Comparison of ENCODE assay signal across 33 cellular contexts in the genomic region with DNA sequence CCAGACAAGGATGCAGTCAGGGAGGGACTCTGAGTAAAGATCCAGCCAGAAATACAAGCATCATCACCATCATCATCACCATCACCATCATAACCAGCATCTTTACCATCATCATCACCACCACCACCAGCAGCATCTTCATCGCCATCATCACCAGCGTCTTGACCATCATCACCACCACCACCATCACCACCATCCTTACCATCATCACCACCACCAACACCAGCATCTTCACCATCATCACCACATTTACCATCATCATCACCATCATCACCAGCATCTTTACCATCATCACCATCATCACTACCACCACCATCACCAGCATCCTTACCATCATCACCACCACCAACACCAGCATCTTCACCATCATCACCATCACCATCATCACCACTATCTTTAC. TPM values are rescaled to one million over a fixed set of nuclear protein-coding genes. Genes with fewer than 3 reads are reported as not detected.
"Had no signal": no experiment of that assay in that cellular context is flagged by ENCODE, and none has a peak within 500 bp of the region (broad histone marks: within the 10 kb centered on the region; RNA-seq: fewer than 3 reads in every experiment).

No MANE protein-coding gene starts in this region.

- H3K36me3 ChIP-seq: brain microvascular endothelial cell, esophagus muscularis mucosa, gastrocnemius medialis, heart left ventricle, WERI-Rb-1 had no signal

- DNase-seq: activated B cell treated with CpG ODN at 0.5 μM for 24 hours; activated CD4-positive, alpha-beta T cell treated with anti-CD3 and anti-CD28 coated beads for 48 hours; activated CD4-positive, alpha-beta T cell treated with anti-CD3 and anti-CD28 coated beads, Interleukin-2, amount 50 U/mL, for 1 hour; activated CD4-positive, alpha-beta T cell treated with anti-CD3 and anti-CD28 coated beads, Interleukin-2, amount 50 U/mL, for 48 hours; activated CD8-positive, alpha-beta memory T cell treated with anti-CD3 and anti-CD28 coated beads for 24 hours; activated CD8-positive, alpha-beta T cell treated with anti-CD3 and anti-CD28 coated beads for 36 hours; activated effector memory CD4-positive, alpha-beta T cell treated with Interleukin-2 at 50 U/mL for 16 hours; activated gamma-delta T cell treated with Interleukin-2 at 50 U/mL for 16 hours; activated naive CD4-positive, alpha-beta T cell treated with anti-CD3 and anti-CD28 coated beads, Interleukin-2, amount 50 U/mL, for 16 hours; activated naive CD4-positive, alpha-beta T cell treated with Interleukin-2 at 50 U/mL for 16 hours; activated T-cell treated with anti-CD3 and anti-CD28 coated beads, Interleukin-2, amount 50 U/mL, for 4 hours; amniotic stem cell; anterior cingulate cortex; brain microvascular endothelial cell; caudate nucleus; cortex of kidney; dermis blood vessel endothelial cell; effector CD4-positive, alpha-beta T cell; effector memory CD8-positive, alpha-beta T cell; erythroblast; foreskin keratinocyte; gastrocnemius medialis; glutamatergic neuron; heart left ventricle; T-helper 17 cell; T1000; WERI-Rb-1 had no signal

- H3K4me1 ChIP-seq: esophagus muscularis mucosa, foreskin keratinocyte, gastrocnemius medialis, heart left ventricle had no signal

- H3K27me3 ChIP-seq: brain microvascular endothelial cell, esophagus muscularis mucosa, foreskin keratinocyte, gastrocnemius medialis, heart left ventricle had no signal

- H3K4me3 ChIP-seq: esophagus muscularis mucosa, gastrocnemius medialis, heart left ventricle had no signal

- FAIRE-seq: astrocyte, colon had no signal

- ATAC-seq: activated CD4-positive, CD25-positive, alpha-beta regulatory T cell treated with anti-CD3 and anti-CD28 coated beads, Interleukin-2, amount 50 U/mL, for 24 hours; activated CD8-positive, alpha-beta T cell treated with anti-CD3 and anti-CD28 coated beads for 36 hours; activated T-cell treated with anti-CD3 and anti-CD28 coated beads, Interleukin-2, amount 50 U/mL, for 4 hours; activated T-helper 17 cell treated with anti-CD3 and anti-CD28 coated beads, Interleukin-2, amount 50 U/mL, for 72 hours; effector memory CD8-positive, alpha-beta T cell; foreskin keratinocyte; heart left ventricle; T-helper 17 cell had no signal

- H3K9me3 ChIP-seq: gastrocnemius medialis had no signal

- H3K27ac ChIP-seq: brain microvascular endothelial cell, esophagus muscularis mucosa, foreskin keratinocyte, gastrocnemius medialis, heart left ventricle, WERI-Rb-1 had no signal

RNA-seq across cellular contexts. Expression of gene CPXM2, which starts 44.1 kb away (rescaled TPM):
- total RNA-seq: activated B cell treated with CpG ODN at 0.5 μM for 24 hours; activated CD8-positive, alpha-beta T cell treated with anti-CD3 and anti-CD28 coated beads for 36 hours; activated T-cell treated with anti-CD3 and anti-CD28 coated beads, Interleukin-2, amount 50 U/mL, for 4 hours; activated T-helper 17 cell treated with anti-CD3 and anti-CD28 coated beads, Interleukin-2, amount 50 U/mL, for 72 hours; chondrocyte; foreskin keratinocyte had no signal
- polyA plus RNA-seq: foreskin keratinocyte had no signal
